Comparison of ENCODE assay signal across 17 cellular contexts in genomic region chr3:141392416-141392815, GRCh38. TPM values are rescaled to one million over a fixed set of nuclear protein-coding genes. Genes with fewer than 3 reads are reported as not detected.
DNase-seq lines count a peak whose midpoint lies in the region; ATAC-seq and TF ChIP-seq lines count a peak whose summit lies in the region.
"Had no signal": no experiment of that assay in that cellular context is flagged by ENCODE, and none has a peak within 500 bp of the region (broad histone marks: within the 10 kb centered on the region; RNA-seq: fewer than 3 reads in every experiment).

No MANE protein-coding gene starts in this region.

- DNase-seq in ascending aorta (ENCODE audit: low spot score in 2 of 2), result no peak
- no peak for DNase-seq in mesendoderm
- DNase-seq in activated gamma-delta T cell (lab: John Stamatoyannopoulos, UW), result no peak
- DNase-seq in SHP77 (lab: John Stamatoyannopoulos, UW), result no peak
- DNase-seq: Calu3; GF-D8; H7; KG1; NCI-H2171; NK-92 treated with Interleukin-12 subunit alpha and Interleukin-12 subunit beta, amount 100 ng/mL, for 24 hours; stimulated activated CD4-positive, alpha-beta T cell treated with anti-CD3 and anti-CD28 coated beads, Interleukin-2, amount 100 ng/mL, for 24 hours; T-cell; WERI-Rb-1 had no signal

- H2BK120ac ChIP-seq in mesendoderm (ENCODE audit: low read depth, low read length), result no peak overlapping the region

- intact Hi-C loops in ascending aorta (cut with DNase I), result no loop called here

- peak overlapping the region; percentile 65 for H3K18ac ChIP-seq in mesendoderm (ENCODE audit: low read length)

- WGBS in mesendoderm (ENCODE audit: extremely low coverage, insufficient coverage, low lambda C conversion rate), result no CpG with 5 or more reads among the region's 5 CpGs

- ATAC-seq in HG03520 (IDR thresholded peaks at IDR 0.05; ENCODE audit: unreplicated experiment), result no peak
- ATAC-seq: T-cell had no signal

- peak overlapping the region; percentile 99; the same call in 1 of the 2 replicates for H3K4me2 ChIP-seq in KMS-11
- no peak overlapping the region for H3K4me2 ChIP-seq in mesendoderm (ENCODE audit: low read length)

- no peak for TF ChIP-seq CTCF in KMS-11 (conservative IDR thresholded peaks at IDR 0.05; ENCODE audit: low read depth, low read length)
- no peak for TF ChIP-seq CTCF in ascending aorta (IDR thresholded peaks at IDR 0.05)

- H3K23ac ChIP-seq in mesendoderm (ENCODE audit: low read length), result no peak overlapping the region

- H3K9ac ChIP-seq in KMS-11 (peak overlapping the region; percentile 98; the same call in 1 of the 2 replicates), mesendoderm (ENCODE audit: low read length) (no peak overlapping the region)

- H3K79me2 ChIP-seq in KMS-11 (ENCODE audit: insufficient read depth, low read depth) (peaks cover 100% of the 10 kb centered on the region), mesendoderm (ENCODE audit: control insufficient read depth, insufficient read depth, low read length) (no peaks in the 10 kb centered on the region)

- peaks cover 58% of the 10 kb centered on the region; the same call in 1 of the 2 replicates for H3K36me3 ChIP-seq in KMS-11 (ENCODE audit: insufficient read depth)
- H3K36me3 ChIP-seq in ascending aorta, result peaks cover 3 to 25% of the 10 kb centered on the region in 2 donors
- no peaks in the 10 kb centered on the region for H3K36me3 ChIP-seq in mesendoderm (ENCODE audit: control insufficient read depth, insufficient read depth, low read length)

- H3K27ac ChIP-seq in KMS-11 (peak overlapping the region; percentile 99), ascending aorta (peak overlapping the region; percentile 44 to 52), mesendoderm (ENCODE audit: low read depth, low read length) (peak overlapping the region; percentile 40), temporal lobe (ENCODE audit: low read depth, low read length) (peak overlapping the region; percentile 64)
- H3K27ac ChIP-seq: WERI-Rb-1 had no signal

- H3K4ac ChIP-seq in mesendoderm (ENCODE audit: low read depth, low read length), result no peak overlapping the region

- no peak overlapping the region for H2BK15ac ChIP-seq in mesendoderm (replicated peaks; ENCODE audit: low read depth)

- no peaks in the 10 kb centered on the region for H3K79me1 ChIP-seq in mesendoderm (ENCODE audit: low read length)

- H2AK5ac ChIP-seq in mesendoderm (ENCODE audit: low read length), result peak overlapping the region; percentile 1

- peak overlapping the region; percentile 4 for H3K4me3 ChIP-seq in KMS-11 (IDR thresholded peaks at IDR 0.05; ENCODE audit: insufficient read depth, low read depth, low read length)
- no peak overlapping the region for H3K4me3 ChIP-seq in ascending aorta
- no peak overlapping the region for H3K4me3 ChIP-seq in mesendoderm (ENCODE audit: low read length)
- H3K4me3 ChIP-seq: thoracic aorta had no signal

- H3K4me1 ChIP-seq in KMS-11 (ENCODE audit: low read depth, poor library complexity, severe bottlenecking) (peaks cover 78% of the 10 kb centered on the region), ascending aorta (peaks cover 4 to 22% of the 10 kb centered on the region in 2 donors), mesendoderm (ENCODE audit: control insufficient read depth, low read depth, low read length) (peaks cover 15% of the 10 kb centered on the region)

- H4K5ac ChIP-seq in mesendoderm (ENCODE audit: low read length), result no peak overlapping the region

- no peak overlapping the region for H2BK5ac ChIP-seq in mesendoderm (ENCODE audit: low read length)

- H3K9me3 ChIP-seq in ascending aorta, result no peaks in the 10 kb centered on the region
- H3K9me3 ChIP-seq: thoracic aorta had no signal

- H4K20me1 ChIP-seq in KMS-11 (ENCODE audit: insufficient read depth), result no peaks in the 10 kb centered on the region

- no peak overlapping the region for H2AFZ ChIP-seq in KMS-11 (ENCODE audit: low read depth)

- H3K27me3 ChIP-seq in KMS-11 (ENCODE audit: insufficient read depth, low read depth), result no peaks in the 10 kb centered on the region
- H3K27me3 ChIP-seq in ascending aorta, result no peaks in the 10 kb centered on the region
- no peaks in the 10 kb centered on the region for H3K27me3 ChIP-seq in mesendoderm (ENCODE audit: insufficient read depth, low read length, poor library complexity)

- H3K56ac ChIP-seq in mesendoderm (ENCODE audit: low read length), result peak overlapping the region; percentile 25

- no peak overlapping the region for H4K8ac ChIP-seq in mesendoderm (ENCODE audit: low read depth, low read length)

RNA-seq across cellular contexts. Expression of gene ZBTB38, which starts 24.1 kb away (rescaled TPM):
- total RNA-seq in ascending aorta (101 TPM), temporal lobe (117 TPM)
- polyA plus RNA-seq in mesendoderm (2013, experiment 1 of 2), result 20.8 TPM
- polyA plus RNA-seq in mesendoderm (2013, experiment 2 of 2), result 20.5 TPM

Comparison
In these comparisons a context has a peak if more than half of its experiments do, and no peak if none do; other contexts are left out.
1. H3K27ac ChIP-seq: peak in every context shown above with its lines; median percentile 99 in KMS-11; 64 in temporal lobe; 48 in ascending aorta; 40 in mesendoderm.